In genomic region chr14:60247994-60248696, GRCh38 we compare ENCODE assay signal across 8 cellular contexts. TPM values are rescaled to one million over a fixed set of nuclear protein-coding genes. Genes with fewer than 3 reads are reported as not detected.
DNase-seq lines count a peak whose midpoint lies in the region; ATAC-seq lines count a peak whose summit lies in the region.

No MANE protein-coding gene starts in this region.

- H3K4me1 ChIP-seq in CD4-positive, alpha-beta memory T cell (ENCODE audit: insufficient read depth, low read length): peaks cover 48% of the 10 kb centered on the region
- no peaks in the 10 kb centered on the region for H3K4me1 ChIP-seq in NT2/D1 (ENCODE audit: insufficient read depth, insufficient read length)

- peak overlapping the region; percentile 99 for H3K9ac ChIP-seq in NT2/D1 (ENCODE audit: insufficient read length, low read depth)

- POLR2A ChIA-PET in CD4-positive, alpha-beta memory T cell (lab: Charles Lee; ENCODE audit: partially characterized antibody): interaction anchor here (0.6 to 3.1 kb wide), 36 partner anchors 8 to 1950 kb away, joined by 3 to 101 read pairs (median 5); partner anchors contain the start of genes ARID4A, DAAM1, DHRS7 and JKAMP

- ATAC-seq in GM21360 (IDR thresholded peaks at IDR 0.05; ENCODE audit: unreplicated experiment): peak; percentile 46

- H3K27me3 Mint-ChIP-seq in CD4-positive, alpha-beta memory T cell: peaks cover 0 to 1% of the 10 kb centered on the region in 2 donors

- H3K27ac ChIP-seq in CD4-positive, alpha-beta memory T cell (ENCODE audit: low read depth, low read length): peak overlapping the region; percentile 99

- intact Hi-C loops in CD4-positive, alpha-beta memory T cell (cut with micrococcal nuclease): loop anchor here (1.0 to 2.0 kb wide), 6 partner anchors 63 to 1821 kb away; partner anchors contain the start of genes DAAM1, KIAA0586, PCNX4 and SLC38A6

- peaks cover 0 to 7% (median 0%) of the 10 kb centered on the region in 8 donors for H3K9me3 Mint-ChIP-seq in CD4-positive, alpha-beta memory T cell

- CTCF ChIA-PET in CD4-positive, alpha-beta memory T cell (lab: Charles Lee; ENCODE audit: partially characterized antibody): interaction anchor here (0.6 to 2.4 kb wide), 12 partner anchors 10 to 188 kb away, joined by 3 to 19 read pairs (median 4); partner anchors contain the start of gene DHRS7

- peak overlapping the region; percentile 95 to 98 (median 97) for H3K4me3 Mint-ChIP-seq in CD4-positive, alpha-beta memory T cell

- H3K36me3 Mint-ChIP-seq in CD4-positive, alpha-beta memory T cell: peaks cover 0 to 16% of the 10 kb centered on the region in 2 donors

- peak overlapping the region; percentile 79 to 92 for H3K4me3 ChIP-seq in CD4-positive, alpha-beta memory T cell (ENCODE audit: low read length in 2 of 2)
- peak overlapping the region; percentile 85 for H3K4me3 ChIP-seq in NT2/D1 (ENCODE audit: insufficient read length, low read depth)

- peak; percentile 84 to 88 (median 86) for DNase-seq in CD4-positive, alpha-beta memory T cell
- DNase-seq in HT-29 (ENCODE audit: low spot score) (peak; percentile 81), NT2/D1 (ENCODE audit: low read depth, low spot score) (no peak), activated T-cell treated with anti-CD3 and anti-CD28 coated beads for 1 hour (ENCODE audit: low read depth) (peak; percentile 64), epidermal melanocyte (ENCODE audit: insufficient read length, low spot score) (peak; percentile 91), midbrain (lab: John Stamatoyannopoulos, UW) (peak; percentile 94)
- peak; percentile 73 to 76 for DNase-seq in stimulated activated CD8-positive, alpha-beta memory T cell treated with anti-CD3 and anti-CD28 coated beads, Interleukin-15, amount 100 ng/mL, for 48 hours (ENCODE audit: low read depth in 2 of 2)

- no peaks in the 10 kb centered on the region for H3K9me3 ChIP-seq in CD4-positive, alpha-beta memory T cell (ENCODE audit: control insufficient read depth in 1 of 2, low read length in 2 of 2)
- H3K9me3 ChIP-seq in NT2/D1 (ENCODE audit: insufficient read depth, low read length): no peaks in the 10 kb centered on the region

- peak overlapping the region; percentile 99 to 100 (median 100) for H3K27ac Mint-ChIP-seq in CD4-positive, alpha-beta memory T cell

- no peaks in the 10 kb centered on the region for H3K36me3 ChIP-seq in CD4-positive, alpha-beta memory T cell (ENCODE audit: insufficient read depth, low read length)
- no peaks in the 10 kb centered on the region for H3K36me3 ChIP-seq in NT2/D1 (ENCODE audit: insufficient read depth, insufficient read length, low read length)

- H3K4me1 Mint-ChIP-seq in CD4-positive, alpha-beta memory T cell: peaks cover 32 to 51% (median 41%) of the 10 kb centered on the region in 4 donors

- no peaks in the 10 kb centered on the region for H3K27me3 ChIP-seq in CD4-positive, alpha-beta memory T cell (ENCODE audit: insufficient read depth, low read length)
- H3K27me3 ChIP-seq in NT2/D1 (ENCODE audit: insufficient read depth, insufficient read length): no peaks in the 10 kb centered on the region

RNA-seq across cellular contexts. Expression of gene PPM1A, which starts 0.9 kb away (rescaled TPM):
- 10 to 100 TPM; 48.2 to 48.5 TPM for total RNA-seq in CD4-positive, alpha-beta memory T cell
- 10 to 100 TPM; 14.8 to 18.9 TPM for polyA plus RNA-seq in CD4-positive, alpha-beta memory T cell
- 14.1 and 15.8 TPM in 2 replicates for total RNA-seq in HT-29 (2014; rRNA removed; shearing (Covaris generic))
